ENCODE assay signal across 1 cellular context in genomic region chr6:44495036-44495901, GRCh38.
TF ChIP-seq lines count a peak whose summit lies in the region.

No MANE protein-coding gene starts in this region.

TF ChIP-seq in IMR-90, 13 proteins besides CTCF, POLR2A, EP300 and RAD21 (continued from another document):
- no peak for TF ChIP-seq CHD1 (IDR thresholded peaks at IDR 0.05; ENCODE audit: low read depth, low read length)
- no peak for TF ChIP-seq NFE2L2 (IDR thresholded peaks at IDR 0.05; ENCODE audit: low read depth, low read length)
- TF ChIP-seq MAFK (IDR thresholded peaks at IDR 0.05; ENCODE audit: low read depth, low read length), result no peak
- no peak for TF ChIP-seq MAZ (IDR thresholded peaks at IDR 0.05; ENCODE audit: borderline replicate concordance, low read depth, low read length)
- no peak for TF ChIP-seq SMC3 (IDR thresholded peaks at IDR 0.05; ENCODE audit: low read depth, low read length)
- no peak for TF ChIP-seq RCOR1 (IDR thresholded peaks at IDR 0.05; ENCODE audit: insufficient replicate concordance, low read length)
- no peak for TF ChIP-seq CEBPB (IDR thresholded peaks at IDR 0.05; ENCODE audit: low read depth, low read length)
